1 cellular context compared by ENCODE assay signal in the genomic region with DNA sequence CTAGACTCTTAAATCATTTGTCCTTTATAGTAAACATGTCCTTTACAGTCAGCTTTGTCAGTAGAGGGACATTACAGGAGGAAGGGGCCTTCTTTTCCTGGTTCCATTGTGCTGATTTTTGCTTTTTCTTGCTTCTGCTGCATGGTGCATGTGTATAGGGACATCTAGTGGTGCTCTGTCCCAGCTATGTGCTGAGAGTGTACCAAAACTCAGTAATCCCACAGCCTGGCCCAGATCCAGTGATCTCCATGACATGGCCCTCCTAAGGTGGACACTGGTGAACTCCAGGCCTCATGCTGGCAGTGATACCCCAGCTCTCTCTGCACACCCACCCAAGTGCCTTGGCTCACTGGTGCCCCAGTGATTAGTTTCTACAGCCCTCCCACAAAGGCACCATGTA.
A peak's percentile ranks its signal among the peaks of the same experiment; 100 is the strongest.
TF ChIP-seq lines count a peak whose summit lies in the region.

No MANE protein-coding gene starts in this region.

TF ChIP-seq in GM12878, 131 proteins besides CTCF, POLR2A, EP300 and RAD21:
- no peak for TF ChIP-seq BRCA1 (IDR thresholded peaks at IDR 0.05; ENCODE audit: low read depth, low read length)
- TF ChIP-seq SMC3 (IDR thresholded peaks at IDR 0.05; ENCODE audit: borderline replicate concordance, low read length): peak; percentile 27; the same call in 1 of the 2 replicates
